In the genomic region with DNA sequence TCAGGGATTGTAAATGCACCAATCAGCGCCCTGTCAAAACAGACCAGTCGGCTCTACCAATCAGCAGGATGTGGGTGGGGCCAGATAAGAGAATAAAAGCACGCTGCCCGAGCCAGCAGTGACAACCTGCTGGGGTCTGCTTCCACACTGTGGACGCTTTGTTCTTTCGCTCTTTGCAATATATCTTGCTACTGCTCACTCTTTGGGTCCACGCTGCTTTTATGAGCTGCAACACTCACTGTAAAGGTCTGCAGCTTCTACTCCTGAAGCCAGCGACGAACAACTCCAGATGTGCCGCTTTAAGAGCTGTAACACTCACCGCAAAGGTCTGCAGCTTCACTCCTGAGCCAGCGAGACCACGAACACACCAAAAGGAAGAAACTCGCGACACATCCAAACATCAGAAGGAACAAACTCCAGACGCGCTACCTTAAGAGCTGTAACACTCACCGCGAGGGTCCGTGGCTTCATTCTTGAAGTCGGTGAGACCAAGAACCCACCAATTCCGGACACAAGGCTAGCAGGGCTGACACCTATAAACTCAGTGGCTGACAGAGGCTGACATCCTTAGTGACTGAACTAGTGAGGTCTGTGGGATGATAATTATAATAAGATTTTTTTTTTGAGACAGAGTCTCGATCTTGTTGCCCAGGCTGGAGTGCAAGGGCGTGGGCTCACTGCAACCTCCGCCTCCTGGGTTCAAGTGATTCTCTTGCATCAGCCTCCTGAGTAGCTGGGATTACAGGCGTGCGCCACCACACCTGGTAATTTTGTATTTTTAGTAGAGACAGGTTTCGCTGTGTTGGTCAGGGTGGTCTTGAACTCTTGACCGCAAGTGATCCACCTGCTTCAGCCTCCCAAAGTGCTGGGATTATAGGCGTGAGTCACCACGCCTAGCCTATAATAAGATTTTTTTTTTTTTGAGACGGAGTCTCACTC, we compare ENCODE assay signal across 8 cellular contexts. TPM values are rescaled to one million over a fixed set of nuclear protein-coding genes. Genes with fewer than 3 reads are reported as not detected.
A peak's percentile ranks its signal among the peaks of the same experiment; 100 is the strongest.
DNase-seq lines count a peak whose midpoint lies in the region; ATAC-seq and TF ChIP-seq lines count a peak whose summit lies in the region.
"Not testable (repeated sequence)": the region's sequence is repeated elsewhere in the genome, so short reads cannot be mapped to it uniquely, and the experiment has no call there.

No MANE protein-coding gene starts in this region.

- not testable (repeated sequence) for H3K79me1 ChIP-seq in H9 (ENCODE audit: insufficient read depth, low read depth, low read length, poor library complexity, severe bottlenecking)

- intact Hi-C loops in activated CD8-positive, alpha-beta T cell treated with anti-CD3 and anti-CD28 coated beads for 36 hours (cut with micrococcal nuclease); activated naive CD4-positive, alpha-beta T cell treated with anti-CD3 and anti-CD28 coated beads for 36 hours (cut with micrococcal nuclease): not testable (repeated sequence)

- H2AK5ac ChIP-seq in H9 (ENCODE audit: insufficient read length, low read length), result not testable (repeated sequence)

- not testable (repeated sequence) for H3T11ph ChIP-seq in H9 (ENCODE audit: low read length)

- not testable (repeated sequence) for H3K4ac ChIP-seq in H9 (ENCODE audit: low read depth, low read length)

- H2BK12ac ChIP-seq in H9 (ENCODE audit: insufficient read length, low read depth, low read length), result not testable (repeated sequence)

- not testable (repeated sequence) for H3K4me3 Mint-ChIP-seq in H9
- peak overlapping the region; percentile 97 for H3K4me3 Mint-ChIP-seq in T-helper 1 cell treated with Interleukin-12 subunit alpha and Interleukin-12 subunit beta and Interleukin-4 antibody, amounts not matched to agents 30 μg/mL and 1 μg/mL, for 36 hours
- H3K4me3 Mint-ChIP-seq in activated CD8-positive, alpha-beta T cell treated with anti-CD3 and anti-CD28 coated beads for 36 hours, result peak overlapping the region; percentile 89
- peak overlapping the region; percentile 98 for H3K4me3 Mint-ChIP-seq in activated naive CD4-positive, alpha-beta T cell treated with anti-CD3 and anti-CD28 coated beads for 36 hours
- peak overlapping the region; percentile 76 to 86 for H3K4me3 Mint-ChIP-seq in effector memory CD8-positive, alpha-beta T cell
- peak overlapping the region; percentile 99 for H3K4me3 Mint-ChIP-seq in natural killer cell treated with Interleukin-12 subunit alpha and Interleukin-12 subunit beta and Interleukin-15 and Interleukin-18, amount 100 ng/mL, for 72 hours

- H3K4me2 ChIP-seq in H9 (ENCODE audit: insufficient read depth, insufficient read length, low read length), result not testable (repeated sequence)

- H3K9me3 ChIP-seq in H9 (ENCODE audit: control insufficient read depth, low read depth, low read length); upper lobe of left lung: not testable (repeated sequence)

- TF ChIP-seq POLR2A in upper lobe of left lung (IDR thresholded peaks at IDR 0.05), result peak in 1 of 4 donors; percentile 55

- not testable (repeated sequence) for H4K8ac ChIP-seq in H9 (replicated peaks; ENCODE audit: insufficient read length, low read depth, low read length)

- not testable (repeated sequence) for H3K23me2 ChIP-seq in H9 (ENCODE audit: insufficient read length, low read depth, low read length, poor library complexity, severe bottlenecking)

- H3K23ac ChIP-seq in H9 (ENCODE audit: insufficient read length, low read depth, low read length), result not testable (repeated sequence)

- not testable (repeated sequence) for TF ChIP-seq CTCF in H9 (conservative IDR thresholded peaks at IDR 0.05); activated CD8-positive, alpha-beta T cell treated with anti-CD3 and anti-CD28 coated beads for 36 hours (IDR thresholded peaks at IDR 0.05); upper lobe of left lung (IDR thresholded peaks at IDR 0.05)

- not testable (repeated sequence) for H4K20me1 ChIP-seq in H9 (ENCODE audit: control insufficient read depth, insufficient read depth, insufficient read length)

- not testable (repeated sequence) for H3K36me3 Mint-ChIP-seq in H9 (ENCODE audit: insufficient read depth in 1 of 3, low read depth in 3 of 3); T-helper 1 cell treated with Interleukin-12 subunit alpha and Interleukin-12 subunit beta and Interleukin-4 antibody, amounts not matched to agents 30 μg/mL and 1 μg/mL, for 36 hours (ENCODE audit: low read depth); natural killer cell treated with Interleukin-12 subunit alpha and Interleukin-12 subunit beta and Interleukin-15 and Interleukin-18, amount 100 ng/mL, for 72 hours
- H3K36me3 Mint-ChIP-seq in activated CD8-positive, alpha-beta T cell treated with anti-CD3 and anti-CD28 coated beads for 36 hours (ENCODE audit: low read depth), result peaks cover 14% of the 10 kb centered on the region
- H3K36me3 Mint-ChIP-seq in activated naive CD4-positive, alpha-beta T cell treated with anti-CD3 and anti-CD28 coated beads for 36 hours (ENCODE audit: low read depth), result peaks cover 28% of the 10 kb centered on the region
- peaks cover 23% of the 10 kb centered on the region for H3K36me3 Mint-ChIP-seq in effector memory CD8-positive, alpha-beta T cell (ENCODE audit: insufficient read depth)

- peak overlapping the region in 2 of 4 donors; percentile 17 to 22 for H3K4me3 ChIP-seq in upper lobe of left lung

- H3K36me3 ChIP-seq in upper lobe of left lung, result not testable (repeated sequence)

- not testable (repeated sequence) for H3K79me2 ChIP-seq in H9 (ENCODE audit: insufficient read depth, low read length)

- not testable (repeated sequence) for DNase-seq in H9; natural killer cell treated with Interleukin-12 subunit alpha and Interleukin-12 subunit beta and Interleukin-15 and Interleukin-18, amount 100 ng/mL, for 72 hours (ENCODE audit: low spot score); upper lobe of left lung
- DNase-seq in activated CD8-positive, alpha-beta T cell treated with anti-CD3 and anti-CD28 coated beads for 36 hours, result peak; percentile 88
- peak; percentile 91 for DNase-seq in activated naive CD4-positive, alpha-beta T cell treated with anti-CD3 and anti-CD28 coated beads for 36 hours
- DNase-seq in effector memory CD8-positive, alpha-beta T cell, result peak; percentile 51 to 62 (median 54)
- peak; percentile 68 to 79 for DNase-seq in stimulated activated CD4-positive, alpha-beta T cell treated with anti-CD3 and anti-CD28 coated beads, Interleukin-2, amount 100 ng/mL, for 48 hours

- not testable (repeated sequence) for H4K91ac ChIP-seq in H9 (ENCODE audit: insufficient read length, low read depth, low read length)

- WGBS in H9 (ENCODE audit: extremely low coverage, insufficient read length, low lambda C conversion rate), result no CpG with 5 or more reads among the region's 32 CpGs
- 76 to 90% methylated on average over 31 to 32 of the region's 32 CpGs for WGBS in upper lobe of left lung, 2 donors

- H3K27ac Mint-ChIP-seq in H9, result peak overlapping the region in 2 of 3 experiments; percentile 39 to 46; a peak in 2 of 7 replicates
- H3K27ac Mint-ChIP-seq in T-helper 1 cell treated with Interleukin-12 subunit alpha and Interleukin-12 subunit beta and Interleukin-4 antibody, amounts not matched to agents 30 μg/mL and 1 μg/mL, for 36 hours, result peak overlapping the region; percentile 99
- peak overlapping the region; percentile 97 for H3K27ac Mint-ChIP-seq in activated CD8-positive, alpha-beta T cell treated with anti-CD3 and anti-CD28 coated beads for 36 hours
- peak overlapping the region; percentile 100 for H3K27ac Mint-ChIP-seq in activated naive CD4-positive, alpha-beta T cell treated with anti-CD3 and anti-CD28 coated beads for 36 hours
- H3K27ac Mint-ChIP-seq in effector memory CD8-positive, alpha-beta T cell, result peak overlapping the region; percentile 85 to 95
- H3K27ac Mint-ChIP-seq in natural killer cell treated with Interleukin-12 subunit alpha and Interleukin-12 subunit beta and Interleukin-15 and Interleukin-18, amount 100 ng/mL, for 72 hours, result peak overlapping the region; percentile 89 to 92

- H3K9ac ChIP-seq in H9 (ENCODE audit: extremely low read depth, insufficient read length, low read length), result not testable (repeated sequence)

- H3K27me3 Mint-ChIP-seq in H9 (ENCODE audit: low read depth); T-helper 1 cell treated with Interleukin-12 subunit alpha and Interleukin-12 subunit beta and Interleukin-4 antibody, amounts not matched to agents 30 μg/mL and 1 μg/mL, for 36 hours (ENCODE audit: low read depth); activated CD8-positive, alpha-beta T cell treated with anti-CD3 and anti-CD28 coated beads for 36 hours; activated naive CD4-positive, alpha-beta T cell treated with anti-CD3 and anti-CD28 coated beads for 36 hours (ENCODE audit: low read depth); effector memory CD8-positive, alpha-beta T cell; natural killer cell treated with Interleukin-12 subunit alpha and Interleukin-12 subunit beta and Interleukin-15 and Interleukin-18, amount 100 ng/mL, for 72 hours: not testable (repeated sequence)

- POLR2A ChIA-PET in activated CD8-positive, alpha-beta T cell treated with anti-CD3 and anti-CD28 coated beads for 36 hours (lab: Charles Lee), result interaction anchor here (0.7 to 28.1 kb wide), 25 partner anchors 6 to 247 kb away, joined by 3 to 796 read pairs (median 4); a partner anchor contains a TSS

- CTCF ChIA-PET in activated CD8-positive, alpha-beta T cell treated with anti-CD3 and anti-CD28 coated beads for 36 hours (lab: Charles Lee), result interaction anchor here (0.8 to 3.5 kb wide), 8 partner anchors 11 to 247 kb away, joined by 3 to 31 read pairs (median 4); a partner anchor contains a TSS
- CTCF ChIA-PET in activated naive CD4-positive, alpha-beta T cell treated with anti-CD3 and anti-CD28 coated beads for 36 hours (lab: Charles Lee), result interaction anchor here (0.6 to 14.9 kb wide), 13 partner anchors 9 to 278 kb away, joined by 3 to 195 read pairs (median 4); a partner anchor contains a TSS

- not testable (repeated sequence) for H2BK20ac ChIP-seq in H9 (ENCODE audit: low read depth, low read length, poor library complexity, severe bottlenecking)

- H3K27me3 ChIP-seq in H9 (ENCODE audit: insufficient read depth, low read length); upper lobe of left lung: not testable (repeated sequence)

- H2BK120ac ChIP-seq in H9 (ENCODE audit: low read depth, low read length, poor library complexity, severe bottlenecking), result not testable (repeated sequence)

- H3K4me1 ChIP-seq in H9 (ENCODE audit: insufficient read depth, low read length), result not testable (repeated sequence)
- peaks cover 72 to 91% (median 81%) of the 10 kb centered on the region in 4 donors for H3K4me1 ChIP-seq in upper lobe of left lung

- not testable (repeated sequence) for H2BK5ac ChIP-seq in H9 (ENCODE audit: insufficient read length, low read length)

- H4K5ac ChIP-seq in H9 (ENCODE audit: insufficient read length, low read depth, low read length), result not testable (repeated sequence)

- H2AFZ ChIP-seq in H9 (ENCODE audit: low read length), result not testable (repeated sequence)

- H3K18ac ChIP-seq in H9 (ENCODE audit: insufficient read length, low read depth, low read length), result not testable (repeated sequence)

- not testable (repeated sequence) for H2BK15ac ChIP-seq in H9 (ENCODE audit: low read depth, low read length)

- H3K14ac ChIP-seq in H9 (ENCODE audit: insufficient read depth, low read length), result not testable (repeated sequence)

- peak; percentile 1 for ATAC-seq in activated CD8-positive, alpha-beta T cell treated with anti-CD3 and anti-CD28 coated beads for 36 hours
- peak; percentile 23 for ATAC-seq in effector memory CD8-positive, alpha-beta T cell (replicated peaks)
- peak; percentile 45 to 52 for ATAC-seq in natural killer cell treated with Interleukin-12 subunit alpha and Interleukin-12 subunit beta and Interleukin-15 and Interleukin-18, amount 100 ng/mL, for 72 hours
- not testable (repeated sequence) for ATAC-seq in upper lobe of left lung (ENCODE audit: low FRiP score in 2 of 2)

- H3K56ac ChIP-seq in H9 (ENCODE audit: insufficient read length, low read depth, low read length), result not testable (repeated sequence)

- H3K27ac ChIP-seq in H9 (ENCODE audit: insufficient read length, low read depth, low read length), result not testable (repeated sequence)
- H3K27ac ChIP-seq in upper lobe of left lung, result peak overlapping the region; percentile 34 to 97 (median 72)

- H3K9me3 Mint-ChIP-seq in H9; T-helper 1 cell treated with Interleukin-12 subunit alpha and Interleukin-12 subunit beta and Interleukin-4 antibody, amounts not matched to agents 30 μg/mL and 1 μg/mL, for 36 hours; activated CD8-positive, alpha-beta T cell treated with anti-CD3 and anti-CD28 coated beads for 36 hours; activated naive CD4-positive, alpha-beta T cell treated with anti-CD3 and anti-CD28 coated beads for 36 hours; effector memory CD8-positive, alpha-beta T cell; natural killer cell treated with Interleukin-12 subunit alpha and Interleukin-12 subunit beta and Interleukin-15 and Interleukin-18, amount 100 ng/mL, for 72 hours: not testable (repeated sequence)

- peaks cover 31 to 47% of the 10 kb centered on the region in 2 experiments for H3K4me1 Mint-ChIP-seq in H9
- H3K4me1 Mint-ChIP-seq in T-helper 1 cell treated with Interleukin-12 subunit alpha and Interleukin-12 subunit beta and Interleukin-4 antibody, amounts not matched to agents 30 μg/mL and 1 μg/mL, for 36 hours (ENCODE audit: low read depth), result peaks cover 63% of the 10 kb centered on the region
- H3K4me1 Mint-ChIP-seq in activated CD8-positive, alpha-beta T cell treated with anti-CD3 and anti-CD28 coated beads for 36 hours (ENCODE audit: low read depth), result peaks cover 77% of the 10 kb centered on the region
- peaks cover 79% of the 10 kb centered on the region for H3K4me1 Mint-ChIP-seq in activated naive CD4-positive, alpha-beta T cell treated with anti-CD3 and anti-CD28 coated beads for 36 hours (ENCODE audit: low read depth)
- H3K4me1 Mint-ChIP-seq in effector memory CD8-positive, alpha-beta T cell (ENCODE audit: low read depth in 2 of 2), result peaks cover 62 to 64% of the 10 kb centered on the region in 2 donors
- peaks cover 56 to 63% of the 10 kb centered on the region in 2 donors for H3K4me1 Mint-ChIP-seq in natural killer cell treated with Interleukin-12 subunit alpha and Interleukin-12 subunit beta and Interleukin-15 and Interleukin-18, amount 100 ng/mL, for 72 hours (ENCODE audit: low read depth in 2 of 2)

- not testable (repeated sequence) for TF ChIP-seq EP300 in upper lobe of left lung (IDR thresholded peaks at IDR 0.05)

RNA-seq across cellular contexts. Expression of a gene that starts 27.8 kb away (rescaled TPM):
- total RNA-seq in H9 (2021), result 25.9 and 27.6 TPM in 2 replicates
- total RNA-seq in activated CD8-positive, alpha-beta T cell treated with anti-CD3 and anti-CD28 coated beads for 36 hours, result 10 to 100 TPM; 17.1 to 17.5 TPM
- 10 to 100 TPM; 13.7 to 14.1 TPM for total RNA-seq in activated naive CD4-positive, alpha-beta T cell treated with anti-CD3 and anti-CD28 coated beads for 36 hours
- total RNA-seq in natural killer cell treated with Interleukin-12 subunit alpha and Interleukin-12 subunit beta and Interleukin-15 and Interleukin-18, amount 100 ng/mL, for 72 hours, result 10 to 100 TPM; 39.5 to 39.7 TPM
- total RNA-seq in upper lobe of left lung, result 10 to 100 TPM; 24.4 to 81.7 (median 49.2) TPM

RNA-seq across cellular contexts. Expression of a gene that starts 53.2 kb away (rescaled TPM):
- 82.9 and 84.0 TPM in 2 replicates for total RNA-seq in H9 (2021)
- 1,000 to 10,000 TPM; 1,071 to 1,096 TPM for total RNA-seq in activated CD8-positive, alpha-beta T cell treated with anti-CD3 and anti-CD28 coated beads for 36 hours
- 100 to 1,000 TPM; 684 to 689 TPM for total RNA-seq in activated naive CD4-positive, alpha-beta T cell treated with anti-CD3 and anti-CD28 coated beads for 36 hours
- total RNA-seq in natural killer cell treated with Interleukin-12 subunit alpha and Interleukin-12 subunit beta and Interleukin-15 and Interleukin-18, amount 100 ng/mL, for 72 hours, result 100 to 1,000 TPM; 189 to 207 TPM
- 100 to 1,000 TPM in 5 of 6 donors, 10 to 100 TPM in 1; 81.0 to 218 (median 151) TPM for total RNA-seq in upper lobe of left lung

Comparison
In these comparisons a context has a peak if more than half of its experiments do, and no peak if none do; other contexts are left out.
1. H3K27ac Mint-ChIP-seq: peak in every context shown above with its lines; median percentile 100 in activated naive CD4-positive, alpha-beta T cell treated with anti-CD3 and anti-CD28 coated beads for 36 hours; 99 in T-helper 1 cell treated with Interleukin-12 subunit alpha and Interleukin-12 subunit beta and Interleukin-4 antibody, amounts not matched to agents 30 μg/mL and 1 μg/mL, for 36 hours; 97 in activated CD8-positive, alpha-beta T cell treated with anti-CD3 and anti-CD28 coated beads for 36 hours; 90 in natural killer cell treated with Interleukin-12 subunit alpha and Interleukin-12 subunit beta and Interleukin-15 and Interleukin-18, amount 100 ng/mL, for 72 hours; 90 in effector memory CD8-positive, alpha-beta T cell; 42 in H9.